In the genomic region with DNA sequence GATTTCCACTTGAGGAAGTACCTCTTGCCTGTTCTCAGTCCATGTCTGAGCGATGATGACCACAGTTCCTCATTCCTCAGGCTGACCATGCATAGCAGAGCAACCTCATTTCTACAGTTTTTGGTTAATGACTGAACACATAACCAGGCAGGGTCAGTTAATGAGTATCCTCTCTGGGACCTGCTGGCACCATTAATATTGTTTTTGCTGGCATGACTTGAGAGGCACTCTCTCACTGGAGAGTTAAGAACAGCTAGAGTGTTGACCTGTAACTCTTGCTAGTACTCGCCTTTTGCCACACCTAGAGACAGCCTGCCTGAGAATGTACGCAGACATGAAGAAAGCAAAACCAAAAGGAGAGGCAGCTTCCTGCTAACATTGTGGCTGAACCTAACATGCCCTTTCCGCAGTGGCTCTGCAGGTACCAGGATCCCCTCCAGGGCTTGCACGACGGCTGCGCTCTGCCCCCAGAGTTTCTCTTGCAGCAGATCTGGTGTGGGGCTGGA, we compare ENCODE assay signal across 8 cellular contexts. TPM values are rescaled to one million over a fixed set of nuclear protein-coding genes. Genes with fewer than 3 reads are reported as not detected.
DNase-seq lines count a peak whose midpoint lies in the region; ATAC-seq and TF ChIP-seq lines count a peak whose summit lies in the region.

No MANE protein-coding gene starts in this region.

- H3K36me3 ChIP-seq in WERI-Rb-1, result peaks cover 6% of the 10 kb centered on the region; the same call in 1 of the 2 replicates

- ATAC-seq in activated CD8-positive, alpha-beta T cell treated with anti-CD3 and anti-CD28 coated beads, Interleukin-2, amount 10 ng/mL, durations not matched to agents 7 days and 5 days, result peak; percentile 98

- DNase-seq in CD1c-positive myeloid dendritic cell (ENCODE audit: extremely low spot score), result peak; percentile 59
- DNase-seq in GM20000 (ENCODE audit: low spot score), result peak; percentile 71
- peak; percentile 71 for DNase-seq in HK-2 (ENCODE audit: unreplicated experiment)
- peak; percentile 82 for DNase-seq in activated CD8-positive, alpha-beta T cell treated with anti-CD3 and anti-CD28 coated beads, Interleukin-2, amount 10 ng/mL, durations not matched to agents 7 days and 5 days
- DNase-seq in fibroblast of gingiva (ENCODE audit: low read depth), result peak; percentile 24
- peak; percentile 42 for DNase-seq in stimulated activated CD4-positive, alpha-beta T cell treated with anti-CD3 and anti-CD28 coated beads, Interleukin-1b, Interleukin-23, amount 100 ng/mL, for 48 hours
- DNase-seq in inferior parietal cortex (ENCODE audit: extremely low spot score), result no peak
- DNase-seq in WERI-Rb-1, result no peak

- TF ChIP-seq CTCF in GM20000 (IDR thresholded peaks at IDR 0.05; ENCODE audit: extremely low read depth, missing control alignments) (no peak), WERI-Rb-1 (IDR thresholded peaks at IDR 0.05; ENCODE audit: low read depth, low read length) (no peak)

- POLR2A ChIA-PET in activated CD8-positive, alpha-beta T cell treated with anti-CD3 and anti-CD28 coated beads, Interleukin-2, amount 10 ng/mL, durations not matched to agents 7 days and 5 days (lab: Charles Lee), result interaction anchor here (0.6 to 1.8 kb wide), 5 partner anchors 18 to 97 kb away, joined by 3 to 12 read pairs (median 3); a partner anchor contains a TSS

- H3K27ac ChIP-seq in WERI-Rb-1, result no peak overlapping the region

- CTCF ChIA-PET in activated CD8-positive, alpha-beta T cell treated with anti-CD3 and anti-CD28 coated beads, Interleukin-2, amount 10 ng/mL, durations not matched to agents 7 days and 5 days (lab: Charles Lee), result interaction anchor here (0.6 to 6.7 kb wide), 15 partner anchors 12 to 107 kb away, joined by 3 to 52 read pairs (median 7); a partner anchor contains a TSS

- peaks cover 32% of the 10 kb centered on the region for H3K4me1 Mint-ChIP-seq in activated CD8-positive, alpha-beta T cell treated with anti-CD3 and anti-CD28 coated beads, Interleukin-2, amount 10 ng/mL, durations not matched to agents 7 days and 5 days (ENCODE audit: low read depth)

- no peak overlapping the region for H3K4me3 ChIP-seq in WERI-Rb-1 (ENCODE audit: low read depth, low read length)

- no peaks in the 10 kb centered on the region for H3K9me3 Mint-ChIP-seq in activated CD8-positive, alpha-beta T cell treated with anti-CD3 and anti-CD28 coated beads, Interleukin-2, amount 10 ng/mL, durations not matched to agents 7 days and 5 days (ENCODE audit: insufficient read depth)

- no peaks in the 10 kb centered on the region for H3K27me3 Mint-ChIP-seq in activated CD8-positive, alpha-beta T cell treated with anti-CD3 and anti-CD28 coated beads, Interleukin-2, amount 10 ng/mL, durations not matched to agents 7 days and 5 days (ENCODE audit: low read depth)

- peak overlapping the region; percentile 97 for H3K27ac Mint-ChIP-seq in activated CD8-positive, alpha-beta T cell treated with anti-CD3 and anti-CD28 coated beads, Interleukin-2, amount 10 ng/mL, durations not matched to agents 7 days and 5 days

- peaks cover 35% of the 10 kb centered on the region for H3K36me3 Mint-ChIP-seq in activated CD8-positive, alpha-beta T cell treated with anti-CD3 and anti-CD28 coated beads, Interleukin-2, amount 10 ng/mL, durations not matched to agents 7 days and 5 days (ENCODE audit: low read depth)

- no peaks in the 10 kb centered on the region for H3K9me3 ChIP-seq in WERI-Rb-1 (ENCODE audit: severe bottlenecking)

- no peaks in the 10 kb centered on the region for H3K27me3 ChIP-seq in WERI-Rb-1 (ENCODE audit: insufficient read depth, low read depth, severe bottlenecking)

- peak overlapping the region; percentile 78 for H3K4me3 Mint-ChIP-seq in activated CD8-positive, alpha-beta T cell treated with anti-CD3 and anti-CD28 coated beads, Interleukin-2, amount 10 ng/mL, durations not matched to agents 7 days and 5 days

RNA-seq across cellular contexts. Expression of a gene that starts 23.9 kb away (rescaled TPM):
- 10 to 100 TPM; 29.0 to 30.3 TPM for total RNA-seq in activated CD8-positive, alpha-beta T cell treated with anti-CD3 and anti-CD28 coated beads, Interleukin-2, amount 10 ng/mL, durations not matched to agents 7 days and 5 days

RNA-seq across cellular contexts. Expression of a gene that starts 24.0 kb away (rescaled TPM):
- 1 to 10 TPM; 1.2 to 1.4 TPM for total RNA-seq in activated CD8-positive, alpha-beta T cell treated with anti-CD3 and anti-CD28 coated beads, Interleukin-2, amount 10 ng/mL, durations not matched to agents 7 days and 5 days

RNA-seq across cellular contexts. Expression of a gene that starts 44.4 kb away (rescaled TPM):
- 10 to 100 TPM; 10.9 to 12.1 TPM for total RNA-seq in activated CD8-positive, alpha-beta T cell treated with anti-CD3 and anti-CD28 coated beads, Interleukin-2, amount 10 ng/mL, durations not matched to agents 7 days and 5 days

RNA-seq across cellular contexts. Expression of a gene that starts 51.4 kb away (rescaled TPM):
- 100 to 1,000 TPM; 362 to 394 TPM for total RNA-seq in activated CD8-positive, alpha-beta T cell treated with anti-CD3 and anti-CD28 coated beads, Interleukin-2, amount 10 ng/mL, durations not matched to agents 7 days and 5 days

Comparison
In these comparisons a context has a peak if more than half of its experiments do, and no peak if none do; other contexts are left out.
1. DNase-seq: peak in CD1c-positive myeloid dendritic cell (single experiment), GM20000 (single experiment), HK-2 (single experiment), activated CD8-positive, alpha-beta T cell treated with anti-CD3 and anti-CD28 coated beads, Interleukin-2, amount 10 ng/mL, durations not matched to agents 7 days and 5 days (single experiment), fibroblast of gingiva (single experiment) and stimulated activated CD4-positive, alpha-beta T cell treated with anti-CD3 and anti-CD28 coated beads, Interleukin-1b, Interleukin-23, amount 100 ng/mL, for 48 hours (single experiment); none in inferior parietal cortex (single experiment) and WERI-Rb-1 (single experiment).